ENCODE assay signal across 8 cellular contexts in genomic region chr5:181190711-181191525, GRCh38. TPM values are rescaled to one million over a fixed set of nuclear protein-coding genes. Genes with fewer than 3 reads are reported as not detected.
DNase-seq lines count a peak whose midpoint lies in the region; ATAC-seq and TF ChIP-seq lines count a peak whose summit lies in the region.

No MANE protein-coding gene starts in this region.

- no peaks in the 10 kb centered on the region for H3K9me3 Mint-ChIP-seq in osteocyte (ENCODE audit: unreplicated experiment)

- TF ChIP-seq CTCF in fibroblast of pulmonary artery (IDR thresholded peaks at IDR 0.05; ENCODE audit: low read length, missing control alignments) (peak; percentile 12), osteocyte (IDR thresholded peaks at IDR 0.05) (peak; percentile 36)

- peak overlapping the region; percentile 94 for H3K27ac Mint-ChIP-seq in osteocyte (ENCODE audit: unreplicated experiment)

- peak overlapping the region; percentile 97 for H3K4me3 Mint-ChIP-seq in osteocyte (ENCODE audit: unreplicated experiment)

- DNase-seq in activated T-cell treated with anti-CD3 and anti-CD28 coated beads for 4 hours (peak; percentile 26), fibroblast of pulmonary artery (ENCODE audit: low read depth) (peak; percentile 46), osteocyte (ENCODE audit: extremely low spot score, unreplicated experiment) (no peak), NCI-H2081 treated with DMSO at 0.1 percent for 48 hours (lab: John Stamatoyannopoulos, UW) (no peak), iPS-NIHi11 (ENCODE audit: low spot score) (no peak), foreskin melanocyte (no peak)

- peak; percentile 19 for ATAC-seq in GM19324 (IDR thresholded peaks at IDR 0.05; ENCODE audit: low FRiP score, unreplicated experiment)
- ATAC-seq in HG03460 (IDR thresholded peaks at IDR 0.05; ENCODE audit: unreplicated experiment) = peak; percentile 5

- peak overlapping the region; percentile 82 for H3K4me3 ChIP-seq in fibroblast of pulmonary artery (replicated peaks; ENCODE audit: low read depth, low read length)

- no peaks in the 10 kb centered on the region for H3K27me3 Mint-ChIP-seq in osteocyte (ENCODE audit: unreplicated experiment)

- peaks cover 25% of the 10 kb centered on the region for H3K4me1 Mint-ChIP-seq in osteocyte (ENCODE audit: unreplicated experiment)

- H3K36me3 Mint-ChIP-seq in osteocyte (ENCODE audit: unreplicated experiment) = no peaks in the 10 kb centered on the region

RNA-seq across cellular contexts. Expression of gene TRIM7, which starts 14.1 kb away (rescaled TPM):
- total RNA-seq in osteocyte = 3.8 and 4.0 TPM in 2 replicates

RNA-seq across cellular contexts. Expression of gene TRIM41, which starts 32.2 kb away (rescaled TPM):
- total RNA-seq in osteocyte = 25.2 and 27.1 TPM in 2 replicates

RNA-seq across cellular contexts. Expression of gene OR2V2, which starts 43.5 kb away (rescaled TPM):
- not detected in 2 replicates for total RNA-seq in osteocyte

RNA-seq across cellular contexts. Expression of gene RACK1, which starts 52.8 kb away (rescaled TPM):
- total RNA-seq in osteocyte = 1,869 and 1,921 TPM in 2 replicates

RNA-seq across cellular contexts. Expression of gene OR2V1, which starts 59.9 kb away (rescaled TPM):
- total RNA-seq in osteocyte = not detected in 2 replicates

Comparison
In these comparisons a context has a peak if more than half of its experiments do, and no peak if none do; other contexts are left out.
1. DNase-seq: peak in activated T-cell treated with anti-CD3 and anti-CD28 coated beads for 4 hours (single experiment) and fibroblast of pulmonary artery (single experiment); none in osteocyte (single experiment), NCI-H2081 treated with DMSO at 0.1 percent for 48 hours (single experiment), iPS-NIHi11 (single experiment) and foreskin melanocyte (single experiment).